ENCODE assay signal across 32 cellular contexts in genomic region chr4:184879251-184879650, GRCh38.
"Had no signal": no experiment of that assay in that cellular context is flagged by ENCODE, and none has a peak within 500 bp of the region (broad histone marks: within the 10 kb centered on the region; RNA-seq: fewer than 3 reads in every experiment).

No MANE protein-coding gene starts in this region.

- H3K4me1 ChIP-seq: adrenal gland, ascending aorta, body of pancreas, breast epithelium had no signal

- H3K36me3 ChIP-seq: adrenal gland, ascending aorta, brain microvascular endothelial cell, breast epithelium, cardiac muscle cell had no signal

- H3K4me3 ChIP-seq: adrenal gland, ascending aorta, body of pancreas, breast epithelium, cardiac muscle cell had no signal

- ATAC-seq: activated naive CD4-positive, alpha-beta T cell treated with anti-CD3 and anti-CD28 coated beads, Interleukin-2, amount 50 U/mL, for 72 hours; activated naive CD8-positive, alpha-beta T cell treated with anti-CD3 and anti-CD28 coated beads, Interleukin-2, amount 50 U/mL, for 24 hours; activated T-cell treated with anti-CD3 and anti-CD28 coated beads, Interleukin-2, amount 50 U/mL, for 4 hours; activated T-cell treated with anti-CD3 and anti-CD28 coated beads, Interleukin-2, amount 50 U/mL, for 72 hours; activated T-helper 17 cell treated with anti-CD3 and anti-CD28 coated beads, Interleukin-2, amount 50 U/mL, for 72 hours; body of pancreas had no signal

- H3K9me3 ChIP-seq: adrenal gland, ascending aorta, body of pancreas, breast epithelium had no signal

- DNase-seq: activated effector memory CD4-positive, alpha-beta T cell treated with anti-CD3 and anti-CD28 coated beads, Interleukin-2, amount 50 U/mL, for 16 hours; activated effector memory CD4-positive, alpha-beta T cell treated with Interleukin-2 at 50 U/mL for 16 hours; activated gamma-delta T cell; activated gamma-delta T cell treated with Interleukin-2 at 50 U/mL for 16 hours; activated naive CD4-positive, alpha-beta T cell; activated naive CD4-positive, alpha-beta T cell treated with anti-CD3 and anti-CD28 coated beads for 36 hours; activated naive CD4-positive, alpha-beta T cell treated with anti-CD3 and anti-CD28 coated beads, Interleukin-2, amount 10 ng/mL, durations not matched to agents 7 days and 5 days; activated naive CD4-positive, alpha-beta T cell treated with anti-CD3 and anti-CD28 coated beads, Interleukin-2, amount 50 U/mL, for 16 hours; activated naive CD4-positive, alpha-beta T cell treated with Interleukin-2 at 50 U/mL for 16 hours; activated naive CD8-positive, alpha-beta T cell treated with anti-CD3 and anti-CD28 coated beads for 36 hours; activated naive CD8-positive, alpha-beta T cell treated with anti-CD3 and anti-CD28 coated beads, Interleukin-2, amount 10 ng/mL, durations not matched to agents 7 days and 5 days; activated naive CD8-positive, alpha-beta T cell treated with anti-CD3 and anti-CD28 coated beads, Interleukin-2, amount 50 U/mL, for 24 hours; activated T-cell treated with anti-CD3 and anti-CD28 coated beads, Interleukin-2, amount 50 U/mL, for 1 hour; activated T-cell treated with anti-CD3 and anti-CD28 coated beads, Interleukin-2, amount 50 U/mL, for 24 hours; activated T-cell treated with anti-CD3 and anti-CD28 coated beads, Interleukin-2, amount 50 U/mL, for 4 hours; activated T-cell treated with anti-CD3 and anti-CD28 coated beads, Interleukin-2, amount 50 U/mL, for 48 hours; activated T-cell treated with anti-CD3 and anti-CD28 coated beads, Interleukin-2, amount 50 U/mL, for 72 hours; adrenal gland; amniotic stem cell; amygdala; anterior cingulate cortex; aorta; body of pancreas; brain microvascular endothelial cell; caudate nucleus; central memory CD4-positive, alpha-beta T cell; cerebellar nuclear complex had no signal

- H3K27me3 ChIP-seq: adrenal gland, ascending aorta, body of pancreas, brain microvascular endothelial cell, breast epithelium, cardiac muscle cell had no signal

- H3K27ac ChIP-seq: adrenal gland, ascending aorta, body of pancreas, brain microvascular endothelial cell, breast epithelium, cardiac muscle cell had no signal
